In the genomic region with DNA sequence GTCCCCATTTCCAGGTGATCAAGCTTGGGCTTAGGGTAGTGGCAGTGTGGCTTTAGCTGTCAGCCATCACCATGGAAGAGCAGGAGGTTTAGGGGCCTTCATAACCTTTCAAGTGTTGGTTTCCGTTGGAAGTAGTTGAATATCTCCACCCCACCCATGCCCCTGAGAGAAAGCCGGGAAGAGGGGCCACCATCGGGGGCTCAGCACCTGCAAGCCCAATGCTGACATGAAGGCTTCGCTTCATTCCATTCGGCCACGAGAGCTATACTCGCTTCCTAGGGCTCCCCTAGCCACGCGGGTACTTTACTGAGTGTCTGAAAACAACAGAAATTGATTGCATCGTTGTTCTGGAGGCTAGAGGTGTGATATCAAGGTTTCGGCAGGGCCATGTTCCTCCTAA, we compare ENCODE assay signal across 17 cellular contexts.
"Had no signal": no experiment of that assay in that cellular context is flagged by ENCODE, and none has a peak within 500 bp of the region (broad histone marks: within the 10 kb centered on the region; RNA-seq: fewer than 3 reads in every experiment).

No MANE protein-coding gene starts in this region.

- H3K9me3 Mint-ChIP-seq: dendritic cell treated with granulocyte-macrophage colony-stimulating factor and Interleukin-4, amounts not matched to agents 40 ng/mL and 50 ng/mL, for 4 days; effector memory CD8-positive, alpha-beta T cell; naive thymus-derived CD4-positive, alpha-beta T cell had no signal

- H3K4me3 Mint-ChIP-seq: dendritic cell treated with granulocyte-macrophage colony-stimulating factor and Interleukin-4, amounts not matched to agents 40 ng/mL and 50 ng/mL, for 4 days; effector memory CD8-positive, alpha-beta T cell; naive thymus-derived CD4-positive, alpha-beta T cell had no signal

- H3K27ac Mint-ChIP-seq: dendritic cell treated with granulocyte-macrophage colony-stimulating factor and Interleukin-4, amounts not matched to agents 40 ng/mL and 50 ng/mL, for 4 days; effector memory CD8-positive, alpha-beta T cell; naive thymus-derived CD4-positive, alpha-beta T cell had no signal

- H3K27me3 ChIP-seq: esophagus muscularis mucosa, gastrocnemius medialis, heart right ventricle, left lung, sigmoid colon, upper lobe of left lung had no signal

- ATAC-seq: effector memory CD8-positive, alpha-beta T cell; gastrocnemius medialis; heart right ventricle; left lung; naive thymus-derived CD4-positive, alpha-beta T cell had no signal

- H3K27ac ChIP-seq: epithelial cell of prostate, esophagus muscularis mucosa, gastrocnemius medialis, heart right ventricle, left lung, sigmoid colon, skin epidermis, upper lobe of left lung had no signal

- DNase-seq: effector memory CD8-positive, alpha-beta T cell; gastrocnemius medialis; heart right ventricle; islet precursor cell; left lung; mesendoderm; naive thymus-derived CD4-positive, alpha-beta T cell; sigmoid colon; stimulated activated CD4-positive, alpha-beta T cell treated with anti-CD3 and anti-CD28 coated beads, Interleukin-2, amount 100 ng/mL, for 24 hours; stimulated activated CD4-positive, alpha-beta T cell treated with anti-CD3 and anti-CD28 coated beads, Interleukin-4, amount 100 ng/mL, for 4 hours; stimulated activated naive CD4-positive, alpha-beta T cell treated with Interleukin-2 at 50 U/mL for 16 hours had no signal

- H3K9me3 ChIP-seq: esophagus muscularis mucosa, gastrocnemius medialis, heart right ventricle, left lung, sigmoid colon, upper lobe of left lung had no signal

- H3K27me3 Mint-ChIP-seq: dendritic cell treated with granulocyte-macrophage colony-stimulating factor and Interleukin-4, amounts not matched to agents 40 ng/mL and 50 ng/mL, for 4 days; effector memory CD8-positive, alpha-beta T cell; naive thymus-derived CD4-positive, alpha-beta T cell had no signal

- H3K36me3 ChIP-seq: esophagus muscularis mucosa, gastrocnemius medialis, heart right ventricle, left lung, sigmoid colon, upper lobe of left lung had no signal

- H3K4me3 ChIP-seq: esophagus muscularis mucosa, gastrocnemius medialis, heart right ventricle, left lung, lung, sigmoid colon, skin epidermis, upper lobe of left lung had no signal
